In the genomic region with DNA sequence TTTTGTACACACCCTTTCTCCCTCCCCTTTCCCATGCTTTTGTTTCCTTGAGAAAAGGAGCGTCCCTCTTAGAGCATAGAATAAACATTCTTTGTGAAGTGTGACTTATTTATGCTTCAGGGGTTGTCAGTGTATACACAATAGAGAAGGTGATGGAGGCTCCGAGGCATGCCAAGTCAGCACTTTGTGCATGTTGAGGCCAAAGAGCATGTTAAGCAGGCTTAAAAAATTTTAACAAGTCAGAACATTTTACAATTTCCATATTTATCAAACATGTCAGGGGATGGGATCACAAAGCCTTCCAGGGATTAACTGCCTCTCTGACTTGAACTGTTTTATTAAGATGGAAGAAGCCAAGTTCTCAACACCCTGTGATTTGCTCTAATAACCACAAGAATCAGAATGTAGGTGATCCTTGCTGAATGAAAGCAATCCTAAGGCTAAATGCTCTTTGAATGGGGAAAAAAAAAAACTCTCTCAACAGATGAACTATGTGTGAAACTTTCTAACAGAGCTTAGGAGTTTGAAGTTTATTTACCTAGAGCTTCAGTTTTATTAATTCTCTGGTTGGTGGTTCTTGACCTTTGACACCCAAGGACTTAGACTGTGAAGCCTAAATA, we compare ENCODE assay signal across 11 cellular contexts.
DNase-seq lines count a peak whose midpoint lies in the region; ATAC-seq, FAIRE-seq and TF ChIP-seq lines count a peak whose summit lies in the region.
"Had no signal": no experiment of that assay in that cellular context is flagged by ENCODE, and none has a peak within 500 bp of the region (broad histone marks: within the 10 kb centered on the region; RNA-seq: fewer than 3 reads in every experiment).

No MANE protein-coding gene starts in this region.

- H3K9ac ChIP-seq in HUES64 (ENCODE audit: low read depth, low read length) (0 out of 2 replicates have a peak overlapping the region, but pooled peaks have one; percentile 18), keratinocyte (ENCODE audit: control insufficient read depth, extremely low read depth, insufficient read depth, low read length) (peak overlapping the region; percentile 25), stomach smooth muscle (ENCODE audit: low read length in 2 of 2) (no peak overlapping the region)

- peak; percentile 92 for FAIRE-seq in keratinocyte (lab: Jason Lieb, UNC)
- FAIRE-seq in RCC 7860 (lab: Jason Lieb, UNC) = no peak
- no peak for FAIRE-seq in frontal cortex (lab: Jason Lieb, UNC)
- FAIRE-seq: GM18507 had no signal

- no peak for ATAC-seq in GM19328 (IDR thresholded peaks at IDR 0.05; ENCODE audit: unreplicated experiment)
- ATAC-seq: activated naive CD8-positive, alpha-beta T cell treated with anti-CD3 and anti-CD28 coated beads, Interleukin-2, amount 50 U/mL, for 24 hours had no signal

- H3K36me3 ChIP-seq in HUES64 (ENCODE audit: insufficient read depth, low read length) = no peaks in the 10 kb centered on the region
- H3K36me3 ChIP-seq in ascending aorta = no peaks in the 10 kb centered on the region
- H3K36me3 ChIP-seq in keratinocyte (ENCODE audit: control insufficient read depth in 2 of 2, extremely low read depth in 1 of 2, insufficient read depth in 2 of 2, low read length in 2 of 2) = no peaks in the 10 kb centered on the region
- H3K36me3 ChIP-seq in stomach smooth muscle (ENCODE audit: control insufficient read depth in 2 of 2, insufficient read depth in 2 of 2, low read length in 2 of 2) = no peaks in the 10 kb centered on the region

- peak overlapping the region; percentile 58 for H2AFZ ChIP-seq in keratinocyte (ENCODE audit: control insufficient read depth, low read length)

- H3K79me2 ChIP-seq in keratinocyte (ENCODE audit: control insufficient read depth, insufficient read depth, low read length) = no peaks in the 10 kb centered on the region

- H3K9me3 ChIP-seq in HUES64 (ENCODE audit: insufficient read depth, low read depth, low read length) = no peaks in the 10 kb centered on the region
- no peaks in the 10 kb centered on the region for H3K9me3 ChIP-seq in ascending aorta
- no peaks in the 10 kb centered on the region for H3K9me3 ChIP-seq in keratinocyte (ENCODE audit: control insufficient read depth, low read depth, low read length)
- no peaks in the 10 kb centered on the region for H3K9me3 ChIP-seq in stomach smooth muscle (ENCODE audit: control insufficient read depth in 2 of 2, low read length in 2 of 2)
- H3K9me3 ChIP-seq: testis had no signal

- intact Hi-C loops in ascending aorta (cut with DNase I) = loop anchor here (5.0 kb wide), 1 partner anchor 90 kb away; no protein-coding TSS in a partner anchor

- H3K27ac ChIP-seq in HUES64 (ENCODE audit: low read depth, low read length) (peak overlapping the region; percentile 32), ascending aorta (peak overlapping the region; percentile 59 to 71), keratinocyte (ENCODE audit: control insufficient read depth, insufficient read depth, low read length) (peak overlapping the region; percentile 62), stomach smooth muscle (ENCODE audit: low read length) (peak overlapping the region; percentile 59)

- no peaks in the 10 kb centered on the region for H3K27me3 ChIP-seq in HUES64 (ENCODE audit: insufficient read depth, low read length)
- no peaks in the 10 kb centered on the region for H3K27me3 ChIP-seq in ascending aorta
- H3K27me3 ChIP-seq in keratinocyte (ENCODE audit: control insufficient read depth, extremely low read depth, insufficient read depth, low read length) = no peaks in the 10 kb centered on the region
- H3K27me3 ChIP-seq in stomach smooth muscle (ENCODE audit: control insufficient read depth in 1 of 2, insufficient read depth in 2 of 2, low read length in 2 of 2) = no peaks in the 10 kb centered on the region
- H3K27me3 ChIP-seq: testis had no signal

- no peaks in the 10 kb centered on the region for H4K20me1 ChIP-seq in keratinocyte (ENCODE audit: control insufficient read depth, extremely low read depth, insufficient read depth, low read length)

- H3K4me3 ChIP-seq in HUES64 (ENCODE audit: low read length) (no peak overlapping the region), ascending aorta (no peak overlapping the region), keratinocyte (ENCODE audit: control insufficient read depth in 2 of 3, extremely low read depth in 1 of 3, insufficient read depth in 2 of 3, low read depth in 1 of 3, low read length in 3 of 3) (no peak overlapping the region), stomach smooth muscle (ENCODE audit: low read length in 2 of 2) (no peak overlapping the region)
- H3K4me3 ChIP-seq: testis had no signal

- peaks cover 50% of the 10 kb centered on the region for H3K4me1 ChIP-seq in HUES64 (ENCODE audit: insufficient read depth, low read length)
- H3K4me1 ChIP-seq in ascending aorta = peaks cover 7 to 26% of the 10 kb centered on the region in 2 donors
- H3K4me1 ChIP-seq in keratinocyte (ENCODE audit: control insufficient read depth, extremely low read depth, insufficient read depth, low read length) = peaks cover 33% of the 10 kb centered on the region
- peaks cover 16% of the 10 kb centered on the region for H3K4me1 ChIP-seq in stomach smooth muscle (ENCODE audit: control insufficient read depth, insufficient read depth, low read length)

- DNase-seq in ascending aorta (ENCODE audit: low spot score in 2 of 2) (no peak), keratinocyte (ENCODE audit: low read depth, low spot score) (peak; percentile 33), RCC 7860 (ENCODE audit: low spot score) (no peak), frontal cortex (ENCODE audit: low spot score in 2 of 2) (no peak), epidermal melanocyte (ENCODE audit: insufficient read length, low spot score) (no peak)
- DNase-seq: activated naive CD8-positive, alpha-beta T cell treated with anti-CD3 and anti-CD28 coated beads, Interleukin-2, amount 50 U/mL, for 24 hours; testis had no signal

- peak overlapping the region; percentile 49 for H3K4me2 ChIP-seq in keratinocyte (ENCODE audit: control insufficient read depth, extremely low read depth, insufficient read depth, low read depth, low read length)

- TF ChIP-seq CTCF in ascending aorta (IDR thresholded peaks at IDR 0.05) (no peak), keratinocyte (optimal IDR thresholded peaks at IDR 0.05 in 1 of 3, IDR thresholded peaks at IDR 0.05 in 1 of 3, conservative IDR thresholded peaks at IDR 0.05 in 1 of 3; ENCODE audit: extremely low read depth in 1 of 3, insufficient read depth in 2 of 3, low read length in 3 of 3) (no peak)

- dilution Hi-C loops in keratinocyte (cut with MboI; ENCODE audit: extremely low pct_ligation_motif_present, low sequenced_read_pairs) = no loop called here

- H3K9me1 ChIP-seq in keratinocyte (ENCODE audit: control insufficient read depth, extremely low read depth, insufficient read depth, low read length) = no peaks in the 10 kb centered on the region

- WGBS in HUES64 = 44% methylated on average over 2 of the region's 2 CpGs

Comparison
In these comparisons a context has a peak if more than half of its experiments do, and no peak if none do; other contexts are left out.
1. H3K9ac ChIP-seq: peak in HUES64 (single experiment) and keratinocyte (single experiment); none in stomach smooth muscle (0 of 2).
2. Peak in every context shown above with its lines, with median percentiles within 50 percentile points of each other: H3K27ac ChIP-seq.